ENCODE assay signal across 9 cellular contexts in the genomic region with DNA sequence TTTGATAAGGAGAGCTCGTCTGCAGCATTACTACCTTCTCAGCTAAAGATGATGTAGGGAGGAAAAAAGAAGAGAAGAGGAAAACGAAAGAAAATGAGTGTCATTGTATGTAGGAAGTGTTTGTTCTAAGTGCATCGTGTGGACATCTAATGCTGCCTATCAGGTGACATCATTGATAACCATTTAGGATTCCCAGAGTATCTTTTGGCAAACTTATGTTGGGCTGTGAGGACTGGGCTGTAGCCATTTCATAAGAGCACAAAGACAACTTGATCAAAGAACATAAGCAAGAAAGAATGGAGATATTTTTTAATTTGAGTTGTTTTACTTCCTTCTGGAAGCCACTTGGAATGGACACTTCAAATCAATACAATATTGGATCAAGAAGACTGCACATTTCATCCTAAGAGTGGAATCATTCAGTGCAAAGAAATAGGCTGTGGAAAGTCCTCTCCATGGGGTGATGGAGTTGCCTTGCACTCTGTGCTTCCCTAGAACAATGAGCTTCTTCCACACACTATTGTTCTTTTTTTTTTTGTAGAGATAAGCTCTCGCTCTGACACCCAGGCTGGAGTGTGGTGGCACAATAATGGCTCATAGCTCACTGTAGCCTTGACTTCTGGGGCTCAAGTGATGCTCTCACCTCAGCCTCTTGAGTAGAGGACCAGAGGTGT. TPM values are rescaled to one million over a fixed set of nuclear protein-coding genes. Genes with fewer than 3 reads are reported as not detected.
A peak's percentile ranks its signal among the peaks of the same experiment; 100 is the strongest.
DNase-seq lines count a peak whose midpoint lies in the region; ATAC-seq and TF ChIP-seq lines count a peak whose summit lies in the region.
"Had no signal": no experiment of that assay in that cellular context is flagged by ENCODE, and none has a peak within 500 bp of the region (broad histone marks: within the 10 kb centered on the region; RNA-seq: fewer than 3 reads in every experiment).

No MANE protein-coding gene starts in this region.

- H3K4me2 ChIP-seq in IMR-90 (ENCODE audit: low read depth, low read length), result peak overlapping the region; percentile 66

- H3K27ac Mint-ChIP-seq in MCF 10A (ENCODE audit: low read depth, unreplicated experiment), result peak overlapping the region; percentile 90
- H3K27ac Mint-ChIP-seq in natural killer cell treated with Interleukin-12 subunit alpha and Interleukin-12 subunit beta and Interleukin-15 and Interleukin-18, amount 100 ng/mL, for 72 hours, result peak overlapping the region; percentile 43 to 80
- H3K27ac Mint-ChIP-seq: memory B cell had no signal

- H3K9ac ChIP-seq in IMR-90 (ENCODE audit: low read depth, low read length), result no peak overlapping the region

- H2BK15ac ChIP-seq in IMR-90 (ENCODE audit: low read depth, low read length), result no peak overlapping the region

- H4K5ac ChIP-seq in IMR-90 (ENCODE audit: low read depth, low read length), result peak overlapping the region; percentile 18; the same call in 1 of the 2 replicates

- POLR2A ChIA-PET in IMR-90 (lab: Charles Lee; ENCODE audit: unreplicated experiment) (interaction anchor here (0.6 kb wide), 1 partner anchor 21 kb away, joined by 3 read pairs; no protein-coding TSS in a partner anchor), MCF 10A (lab: Yijun Ruan, JAX) (interaction anchor here (0.6 to 6.3 kb wide), 19 partner anchors 9 to 467 kb away, joined by 3 to 133 read pairs (median 4); partner anchors contain the start of gene UBL3)

- H3K4me3 Mint-ChIP-seq in MCF 10A (ENCODE audit: unreplicated experiment), result peak overlapping the region; percentile 59
- H3K4me3 Mint-ChIP-seq in natural killer cell treated with Interleukin-12 subunit alpha and Interleukin-12 subunit beta and Interleukin-15 and Interleukin-18, amount 100 ng/mL, for 72 hours, result peak overlapping the region; percentile 81
- H3K4me3 Mint-ChIP-seq: memory B cell had no signal

- H3K27me3 ChIP-seq in IMR-90 (ENCODE audit: control insufficient read depth, insufficient read depth, low read length), result peaks cover 2% of the 10 kb centered on the region; the same call in 1 of the 2 replicates

- no peaks in the 10 kb centered on the region for H3K79me1 ChIP-seq in IMR-90 (ENCODE audit: low read depth in 1 of 2, low read length in 2 of 2)

- no peaks in the 10 kb centered on the region for H3K9me3 ChIP-seq in IMR-90 (ENCODE audit: control insufficient read depth, insufficient read depth, low read length)

- TF ChIP-seq CTCF in AG10803 (conservative IDR thresholded peaks at IDR 0.05; ENCODE audit: low read length) (0 out of 2 replicates have a peak, but pooled peaks have one; percentile 2), IMR-90 (conservative IDR thresholded peaks at IDR 0.05; ENCODE audit: low read depth, low read length) (no peak), MCF 10A (IDR thresholded peaks at IDR 0.05; ENCODE audit: unreplicated experiment) (no peak)

- H3K4me3 ChIP-seq in AG10803 (ENCODE audit: low read length) (peak overlapping the region; percentile 29), IMR-90 (ENCODE audit: insufficient read depth, low read depth, low read length) (no peak overlapping the region)

- 0 out of 2 replicates have a peak overlapping the region, but pooled peaks have one; percentile 34 for H3K4ac ChIP-seq in IMR-90 (ENCODE audit: low read depth, low read length)

- H3K36me3 ChIP-seq in IMR-90 (ENCODE audit: control insufficient read depth, insufficient read depth, low read length), result no peaks in the 10 kb centered on the region

- no peak overlapping the region for H3K27ac ChIP-seq in IMR-90 (ENCODE audit: insufficient read depth, low read length)

- peaks cover 8% of the 10 kb centered on the region; the same call in 1 of the 2 replicates for H3K4me1 ChIP-seq in IMR-90 (ENCODE audit: control insufficient read depth, insufficient read depth, low read length)

- no peaks in the 10 kb centered on the region for H3K36me3 Mint-ChIP-seq in MCF 10A (ENCODE audit: insufficient read depth, unreplicated experiment)
- H3K36me3 Mint-ChIP-seq in natural killer cell treated with Interleukin-12 subunit alpha and Interleukin-12 subunit beta and Interleukin-15 and Interleukin-18, amount 100 ng/mL, for 72 hours, result peaks cover 5% of the 10 kb centered on the region
- H3K36me3 Mint-ChIP-seq: memory B cell had no signal

- H3K56ac ChIP-seq in IMR-90 (ENCODE audit: extremely low read depth, insufficient read depth, low read length), result no peak overlapping the region

- 0% methylated on average over 1 of the region's 4 CpGs; no CpG with 5 or more reads in 1 of the 2 experiments for WGBS in IMR-90 (ENCODE audit: extremely low coverage in 2 of 2, insufficient read length in 1 of 2), 2 experiments

- H2AK5ac ChIP-seq in IMR-90 (ENCODE audit: low read depth, low read length), result peak overlapping the region; percentile 44; the same call in 1 of the 2 replicates

- H4K8ac ChIP-seq in IMR-90 (ENCODE audit: low read depth in 2 of 2, low read length in 2 of 2), result peak overlapping the region in 1 of 2 experiments; percentile 23; a peak in 1 of 4 replicates

- no peaks in the 10 kb centered on the region for H3K27me3 Mint-ChIP-seq in MCF 10A (ENCODE audit: insufficient read depth, unreplicated experiment)
- H3K27me3 Mint-ChIP-seq in natural killer cell treated with Interleukin-12 subunit alpha and Interleukin-12 subunit beta and Interleukin-15 and Interleukin-18, amount 100 ng/mL, for 72 hours, result peaks cover 1 to 2% of the 10 kb centered on the region in 2 donors

- no peak overlapping the region; the same call in 1 of the 2 replicates for H3K23ac ChIP-seq in IMR-90 (ENCODE audit: low read depth, low read length)

- intact Hi-C loops in IMR-90 (cut with micrococcal nuclease), result loop anchor here (5.0 kb wide), 2 partner anchors 40 to 55 kb away; no protein-coding TSS in a partner anchor
- intact Hi-C loops in MCF 10A (cut with micrococcal nuclease), result loop anchor here (1.0 to 2.0 kb wide), 2 partner anchors 22 to 52 kb away; partner anchors contain the start of gene UBL3

- CTCF ChIA-PET in IMR-90 (lab: Yijun Ruan, JAX) (interaction anchor here (0.6 to 1.3 kb wide), 4 partner anchors 9 to 208 kb away, joined by 3 to 8 read pairs (median 4); no protein-coding TSS in a partner anchor), MCF 10A (lab: Yijun Ruan, JAX) (interaction anchor here (0.5 to 2.4 kb wide), 10 partner anchors 21 to 1614 kb away, joined by 3 to 14 read pairs (median 4); no protein-coding TSS in a partner anchor)

- H2BK20ac ChIP-seq in IMR-90 (ENCODE audit: low read depth, low read length), result peak overlapping the region; percentile 2; the same call in 1 of the 2 replicates

- H3K18ac ChIP-seq in IMR-90 (ENCODE audit: low read depth, low read length), result peak overlapping the region; percentile 42; the same call in 1 of the 2 replicates

- BruUV-seq in IMR-90 (replicated peaks; lab: Mats Ljungman, UMichigan), result no TSS peak
- BruUV-seq in MCF 10A (replicated peaks; lab: Mats Ljungman, UMichigan), result no TSS peak

- H3K4me1 Mint-ChIP-seq in MCF 10A (ENCODE audit: insufficient read depth, unreplicated experiment), result peaks cover 32% of the 10 kb centered on the region
- H3K4me1 Mint-ChIP-seq in natural killer cell treated with Interleukin-12 subunit alpha and Interleukin-12 subunit beta and Interleukin-15 and Interleukin-18, amount 100 ng/mL, for 72 hours (ENCODE audit: low read depth in 2 of 2), result peaks cover 27 to 28% of the 10 kb centered on the region in 2 donors

- H2BK5ac ChIP-seq in IMR-90 (ENCODE audit: low read depth, low read length, poor library complexity, severe bottlenecking), result peak overlapping the region; percentile 16

- H2BK120ac ChIP-seq in IMR-90 (ENCODE audit: low read depth, low read length), result peak overlapping the region; percentile 45

- no peak for TF ChIP-seq POLR2A in IMR-90 (IDR thresholded peaks at IDR 0.05; ENCODE audit: low read depth, low read length)

- H3K9me1 ChIP-seq in IMR-90 (ENCODE audit: insufficient read depth, low read length), result peaks cover 7% of the 10 kb centered on the region

- no peak overlapping the region for H2AFZ ChIP-seq in IMR-90 (replicated peaks; ENCODE audit: low read length, poor library complexity)

- ATAC-seq in IMR-90 (ENCODE audit: low read depth) (no peak), HG02642 (IDR thresholded peaks at IDR 0.05; ENCODE audit: poor library complexity, unreplicated experiment) (no peak), GM18867 (IDR thresholded peaks at IDR 0.05; ENCODE audit: unreplicated experiment) (no peak)
- peak in 1 of 2 donors; percentile 34 for ATAC-seq in natural killer cell treated with Interleukin-12 subunit alpha and Interleukin-12 subunit beta and Interleukin-15 and Interleukin-18, amount 100 ng/mL, for 72 hours

- in situ Hi-C loops in IMR-90 (cut with MboI; ENCODE audit: low sequenced_read_pairs), result no loop called here

- no peaks in the 10 kb centered on the region for H4K20me1 ChIP-seq in IMR-90 (ENCODE audit: insufficient read depth, low read length)

- H3K14ac ChIP-seq in IMR-90 (replicated peaks; ENCODE audit: low read depth, low read length), result no peak overlapping the region

- no peak overlapping the region for H4K91ac ChIP-seq in IMR-90 (ENCODE audit: insufficient read depth, low read depth, low read length)

- no peaks in the 10 kb centered on the region for H3K9me3 Mint-ChIP-seq in MCF 10A (ENCODE audit: unreplicated experiment)
- H3K9me3 Mint-ChIP-seq in natural killer cell treated with Interleukin-12 subunit alpha and Interleukin-12 subunit beta and Interleukin-15 and Interleukin-18, amount 100 ng/mL, for 72 hours, result peaks cover 5% of the 10 kb centered on the region

- dilution Hi-C loops in IMR-90 (cut with HindIII; ENCODE audit: low sequenced_read_pairs, unreplicated experiment), result no loop called here

- DNase-seq in AG10803 (ENCODE audit: low read depth) (no peak), IMR-90 (no peak), MCF 10A (ENCODE audit: unreplicated experiment) (no peak), A172 (ENCODE audit: low spot score) (no peak), GM19238 (ENCODE audit: insufficient read length, low spot score) (no peak)
- DNase-seq in natural killer cell treated with Interleukin-12 subunit alpha and Interleukin-12 subunit beta and Interleukin-15 and Interleukin-18, amount 100 ng/mL, for 72 hours (ENCODE audit: low spot score), result no peak

- H2AK9ac ChIP-seq in IMR-90 (replicated peaks; ENCODE audit: low read depth, low read length, poor library complexity), result no peak overlapping the region

- TF ChIP-seq RAD21 in IMR-90 (IDR thresholded peaks at IDR 0.05; ENCODE audit: low read length), result no peak; the same call in 1 of the 2 replicates

TF ChIP-seq in IMR-90, 13 proteins besides CTCF, POLR2A, EP300 and RAD21 (continues in another document):
- TF ChIP-seq RCOR1 (IDR thresholded peaks at IDR 0.05; ENCODE audit: insufficient replicate concordance, low read length) (no peak), NFE2L2 (IDR thresholded peaks at IDR 0.05; ENCODE audit: low read depth, low read length) (no peak), FOS (IDR thresholded peaks at IDR 0.05; ENCODE audit: low read depth, low read length) (no peak)

RNA-seq across cellular contexts. Expression of gene UBL3, which starts 52.4 kb away (rescaled TPM):
- total RNA-seq in IMR-90 (2012; rRNA removed), result 19.9 and 30.3 TPM in 2 replicates
- 14.3 and 16.0 TPM in 2 replicates for polyA plus RNA-seq in IMR-90 (2012; rRNA removed)
- 5.7 and 6.5 TPM in 2 replicates for polyA plus RNA-seq in IMR-90 (2012; cell fraction: cytosol; rRNA removed)
- polyA plus RNA-seq in IMR-90 (2012; cell fraction: nucleus; rRNA removed; ENCODE audit: low replicate concordance), result 3.5 and 7.6 TPM in 2 replicates
- total RNA-seq in MCF 10A (2022), result 18.2 and 22.4 TPM in 2 replicates
- 10 to 100 TPM in 1 of 2 donors, 1 to 10 TPM in 1; 7.8 to 10.5 TPM for total RNA-seq in natural killer cell treated with Interleukin-12 subunit alpha and Interleukin-12 subunit beta and Interleukin-15 and Interleukin-18, amount 100 ng/mL, for 72 hours
- 8.7 and 9.7 TPM in 2 replicates for total RNA-seq in A172 (2014; rRNA removed; shearing (Covaris generic))
